ENCODE assay signal across 2 cellular contexts in genomic region chr4:121752142-121752541, GRCh38.
TF ChIP-seq lines count a peak whose summit lies in the region.
"Not testable (repeated sequence)": the region's sequence is repeated elsewhere in the genome, so short reads cannot be mapped to it uniquely, and the experiment has no call there.

No MANE protein-coding gene starts in this region.

TF ChIP-seq in A549, 52 proteins besides CTCF, POLR2A, EP300 and RAD21:
- TF ChIP-seq FOSL2 (IDR thresholded peaks at IDR 0.05): not testable (repeated sequence)
- peak; percentile 64 for TF ChIP-seq FOSL2 (CRISPR knock-in tag; IDR thresholded peaks at IDR 0.05)

TF ChIP-seq in K562, 482 proteins besides CTCF, POLR2A, EP300 and RAD21:
- TF ChIP-seq ATF3 (IDR thresholded peaks at IDR 0.05) (peak; percentile 78), FOSL1 (tag; conservative IDR thresholded peaks at IDR 0.05) (peak; percentile 60)
- TF ChIP-seq ATF3 (CRISPR knock-in tag; conservative IDR thresholded peaks at IDR 0.05): not testable (repeated sequence)
